1 cellular context compared by ENCODE assay signal in the genomic region with DNA sequence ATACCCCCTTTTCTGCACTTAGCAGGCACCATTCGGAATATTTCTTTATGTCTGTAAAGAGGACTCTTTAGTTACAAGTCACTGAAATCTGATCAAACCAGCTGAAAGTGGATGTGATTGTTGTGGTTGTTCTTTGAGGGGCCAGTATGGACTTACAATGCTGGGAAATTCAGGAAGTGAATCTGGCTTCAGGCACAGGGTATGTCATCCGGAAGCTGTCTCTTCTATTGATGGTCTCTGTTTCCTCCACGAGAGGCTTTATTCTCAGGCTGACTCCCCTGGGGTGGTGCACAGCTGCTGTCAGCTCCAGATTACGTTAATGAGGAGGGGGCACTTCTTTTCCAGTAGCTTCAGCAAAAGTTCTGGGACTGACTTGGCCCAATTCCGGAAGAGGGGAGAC.
TF ChIP-seq lines count a peak whose summit lies in the region.

No MANE protein-coding gene starts in this region.

TF ChIP-seq in GM23338, 12 proteins besides CTCF, POLR2A, EP300 and RAD21 (continued from another document):
- TF ChIP-seq REST (IDR thresholded peaks at IDR 0.05; ENCODE audit: unreplicated experiment) (no peak), EZH2 (IDR thresholded peaks at IDR 0.05; ENCODE audit: low read depth, unreplicated experiment) (no peak), POLR2AphosphoS5 (IDR thresholded peaks at IDR 0.05; ENCODE audit: low read depth) (no peak), NANOG (IDR thresholded peaks at IDR 0.05; ENCODE audit: borderline replicate concordance) (no peak), CREB1 (CRISPR knock-in tag; IDR thresholded peaks at IDR 0.05; ENCODE audit: low read depth) (no peak), ZNF331 (CRISPR knock-in tag; IDR thresholded peaks at IDR 0.05; ENCODE audit: low read depth) (no peak), ZNF114 (CRISPR knock-in tag; IDR thresholded peaks at IDR 0.05) (no peak), STAT1 (IDR thresholded peaks at IDR 0.05; ENCODE audit: unreplicated experiment) (no peak)
- TF ChIP-seq, protein P1, sequence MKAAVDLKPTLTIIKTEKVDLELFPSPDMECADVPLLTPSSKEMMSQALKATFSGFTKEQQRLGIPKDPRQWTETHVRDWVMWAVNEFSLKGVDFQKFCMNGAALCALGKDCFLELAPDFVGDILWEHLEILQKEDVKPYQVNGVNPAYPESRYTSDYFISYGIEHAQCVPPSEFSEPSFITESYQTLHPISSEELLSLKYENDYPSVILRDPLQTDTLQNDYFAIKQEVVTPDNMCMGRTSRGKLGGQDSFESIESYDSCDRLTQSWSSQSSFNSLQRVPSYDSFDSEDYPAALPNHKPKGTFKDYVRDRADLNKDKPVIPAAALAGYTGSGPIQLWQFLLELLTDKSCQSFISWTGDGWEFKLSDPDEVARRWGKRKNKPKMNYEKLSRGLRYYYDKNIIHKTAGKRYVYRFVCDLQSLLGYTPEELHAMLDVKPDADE (IDR thresholded peaks at IDR 0.05) = no peak
- TF ChIP-seq, protein P2, sequence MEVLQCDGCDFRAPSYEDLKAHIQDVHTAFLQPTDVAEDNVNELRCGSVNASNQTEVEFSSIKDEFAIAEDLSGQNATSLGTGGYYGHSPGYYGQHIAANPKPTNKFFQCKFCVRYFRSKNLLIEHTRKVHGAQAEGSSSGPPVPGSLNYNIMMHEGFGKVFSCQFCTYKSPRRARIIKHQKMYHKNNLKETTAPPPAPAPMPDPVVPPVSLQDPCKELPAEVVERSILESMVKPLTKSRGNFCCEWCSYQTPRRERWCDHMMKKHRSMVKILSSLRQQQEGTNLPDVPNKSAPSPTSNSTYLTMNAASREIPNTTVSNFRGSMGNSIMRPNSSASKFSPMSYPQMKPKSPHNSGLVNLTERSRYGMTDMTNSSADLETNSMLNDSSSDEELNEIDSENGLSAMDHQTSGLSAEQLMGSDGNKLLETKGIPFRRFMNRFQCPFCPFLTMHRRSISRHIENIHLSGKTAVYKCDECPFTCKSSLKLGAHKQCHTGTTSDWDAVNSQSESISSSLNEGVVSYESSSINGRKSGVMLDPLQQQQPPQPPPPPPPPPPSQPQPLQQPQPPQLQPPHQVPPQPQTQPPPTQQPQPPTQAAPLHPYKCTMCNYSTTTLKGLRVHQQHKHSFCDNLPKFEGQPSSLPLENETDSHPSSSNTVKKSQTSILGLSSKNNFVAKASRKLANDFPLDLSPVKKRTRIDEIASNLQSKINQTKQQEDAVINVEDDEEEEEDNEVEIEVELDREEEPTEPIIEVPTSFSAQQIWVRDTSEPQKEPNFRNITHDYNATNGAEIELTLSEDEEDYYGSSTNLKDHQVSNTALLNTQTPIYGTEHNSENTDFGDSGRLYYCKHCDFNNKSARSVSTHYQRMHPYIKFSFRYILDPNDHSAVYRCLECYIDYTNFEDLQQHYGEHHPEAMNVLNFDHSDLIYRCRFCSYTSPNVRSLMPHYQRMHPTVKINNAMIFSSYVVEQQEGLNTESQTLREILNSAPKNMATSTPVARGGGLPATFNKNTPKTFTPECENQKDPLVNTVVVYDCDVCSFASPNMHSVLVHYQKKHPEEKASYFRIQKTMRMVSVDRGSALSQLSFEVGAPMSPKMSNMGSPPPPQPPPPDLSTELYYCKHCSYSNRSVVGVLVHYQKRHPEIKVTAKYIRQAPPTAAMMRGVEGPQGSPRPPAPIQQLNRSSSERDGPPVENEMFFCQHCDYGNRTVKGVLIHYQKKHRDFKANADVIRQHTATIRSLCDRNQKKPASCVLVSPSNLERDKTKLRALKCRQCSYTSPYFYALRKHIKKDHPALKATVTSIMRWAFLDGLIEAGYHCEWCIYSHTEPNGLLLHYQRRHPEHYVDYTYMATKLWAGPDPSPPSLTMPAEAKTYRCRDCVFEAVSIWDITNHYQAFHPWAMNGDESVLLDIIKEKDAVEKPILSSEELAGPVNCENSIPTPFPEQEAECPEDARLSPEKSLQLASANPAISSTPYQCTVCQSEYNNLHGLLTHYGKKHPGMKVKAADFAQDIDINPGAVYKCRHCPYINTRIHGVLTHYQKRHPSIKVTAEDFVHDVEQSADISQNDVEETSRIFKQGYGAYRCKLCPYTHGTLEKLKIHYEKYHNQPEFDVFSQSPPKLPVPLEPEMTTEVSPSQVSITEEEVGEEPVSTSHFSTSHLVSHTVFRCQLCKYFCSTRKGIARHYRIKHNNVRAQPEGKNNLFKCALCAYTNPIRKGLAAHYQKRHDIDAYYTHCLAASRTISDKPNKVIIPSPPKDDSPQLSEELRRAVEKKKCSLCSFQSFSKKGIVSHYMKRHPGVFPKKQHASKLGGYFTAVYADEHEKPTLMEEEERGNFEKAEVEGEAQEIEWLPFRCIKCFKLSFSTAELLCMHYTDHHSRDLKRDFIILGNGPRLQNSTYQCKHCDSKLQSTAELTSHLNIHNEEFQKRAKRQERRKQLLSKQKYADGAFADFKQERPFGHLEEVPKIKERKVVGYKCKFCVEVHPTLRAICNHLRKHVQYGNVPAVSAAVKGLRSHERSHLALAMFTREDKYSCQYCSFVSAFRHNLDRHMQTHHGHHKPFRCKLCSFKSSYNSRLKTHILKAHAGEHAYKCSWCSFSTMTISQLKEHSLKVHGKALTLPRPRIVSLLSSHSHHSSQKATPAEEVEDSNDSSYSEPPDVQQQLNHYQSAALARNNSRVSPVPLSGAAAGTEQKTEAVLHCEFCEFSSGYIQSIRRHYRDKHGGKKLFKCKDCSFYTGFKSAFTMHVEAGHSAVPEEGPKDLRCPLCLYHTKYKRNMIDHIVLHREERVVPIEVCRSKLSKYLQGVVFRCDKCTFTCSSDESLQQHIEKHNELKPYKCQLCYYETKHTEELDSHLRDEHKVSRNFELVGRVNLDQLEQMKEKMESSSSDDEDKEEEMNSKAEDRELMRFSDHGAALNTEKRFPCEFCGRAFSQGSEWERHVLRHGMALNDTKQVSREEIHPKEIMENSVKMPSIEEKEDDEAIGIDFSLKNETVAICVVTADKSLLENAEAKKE (CRISPR knock-in tag; IDR thresholded peaks at IDR 0.05) = no peak
